17 cellular contexts compared by ENCODE assay signal in genomic region chr7:23449941-23450340, GRCh38.
"Had no signal": no experiment of that assay in that cellular context is flagged by ENCODE, and none has a peak within 500 bp of the region (broad histone marks: within the 10 kb centered on the region; RNA-seq: fewer than 3 reads in every experiment).

No MANE protein-coding gene starts in this region.

- ATAC-seq: left lung; mucosa of descending colon; naive thymus-derived CD4-positive, alpha-beta T cell had no signal

- H3K27ac ChIP-seq: brain microvascular endothelial cell, esophagus muscularis mucosa, left lung, parathyroid adenoma had no signal

- H3K79me2 ChIP-seq: parathyroid adenoma had no signal

- H3K4me1 Mint-ChIP-seq: activated CD4-positive, alpha-beta T cell treated with anti-CD3 and anti-CD28 coated beads, Interleukin-2, amount 10 ng/mL, durations not matched to agents 7 days and 5 days; central memory CD8-positive, alpha-beta T cell; naive thymus-derived CD4-positive, alpha-beta T cell had no signal

- H3K36me3 ChIP-seq: brain microvascular endothelial cell, esophagus muscularis mucosa, left lung had no signal

- H3K27me3 ChIP-seq: brain microvascular endothelial cell had no signal

- H3K9me3 Mint-ChIP-seq: activated CD4-positive, alpha-beta T cell treated with anti-CD3 and anti-CD28 coated beads, Interleukin-2, amount 10 ng/mL, durations not matched to agents 7 days and 5 days; activated naive CD8-positive, alpha-beta T cell treated with anti-CD3 and anti-CD28 coated beads for 36 hours; activated T-helper 1 cell treated with anti-CD3 and anti-CD28 coated beads, Interleukin-12 subunit alpha, Interleukin-12 subunit beta, Interleukin-2, Interleukin-4 antibody, amounts not matched to agents 30 ng/mL and 10 ng/mL and 1 ng/mL, durations not matched to agents 14 hours and 24 hours and 36 hours; central memory CD8-positive, alpha-beta T cell; naive thymus-derived CD4-positive, alpha-beta T cell had no signal

- H3K4me1 ChIP-seq: esophagus muscularis mucosa, left lung, parathyroid adenoma had no signal

- H3K36me3 Mint-ChIP-seq: activated naive CD8-positive, alpha-beta T cell treated with anti-CD3 and anti-CD28 coated beads for 36 hours; naive thymus-derived CD4-positive, alpha-beta T cell had no signal

- H3K9me3 ChIP-seq: esophagus muscularis mucosa, left lung, mucosa of descending colon had no signal

- DNase-seq: activated CD4-positive, alpha-beta T cell treated with anti-CD3 and anti-CD28 coated beads, Interleukin-2, amount 10 ng/mL, durations not matched to agents 7 days and 5 days; activated CD4-positive, CD25-positive, alpha-beta regulatory T cell; activated CD8-positive, alpha-beta memory T cell treated with anti-CD3 and anti-CD28 coated beads for 24 hours; activated naive CD8-positive, alpha-beta T cell treated with anti-CD3 and anti-CD28 coated beads for 36 hours; brain microvascular endothelial cell; cortex of kidney; effector CD4-positive, alpha-beta T cell; hippocampal formation; kidney; left lung; mucosa of descending colon; naive thymus-derived CD4-positive, alpha-beta T cell; stimulated activated CD4-positive, alpha-beta T cell treated with anti-CD3 and anti-CD28 coated beads, Interleukin-1b, Interleukin-23, amount 100 ng/mL, for 48 hours had no signal

- H3K4me3 ChIP-seq: esophagus muscularis mucosa, left lung, mucosa of descending colon had no signal

- H3K9ac ChIP-seq: parathyroid adenoma had no signal

- H3K4me3 Mint-ChIP-seq: activated CD4-positive, alpha-beta T cell treated with anti-CD3 and anti-CD28 coated beads, Interleukin-2, amount 10 ng/mL, durations not matched to agents 7 days and 5 days; activated naive CD8-positive, alpha-beta T cell treated with anti-CD3 and anti-CD28 coated beads for 36 hours; activated T-helper 1 cell treated with anti-CD3 and anti-CD28 coated beads, Interleukin-12 subunit alpha, Interleukin-12 subunit beta, Interleukin-2, Interleukin-4 antibody, amounts not matched to agents 30 ng/mL and 10 ng/mL and 1 ng/mL, durations not matched to agents 14 hours and 24 hours and 36 hours; central memory CD8-positive, alpha-beta T cell; naive thymus-derived CD4-positive, alpha-beta T cell had no signal

- H2AFZ ChIP-seq: parathyroid adenoma had no signal

- H3K27ac Mint-ChIP-seq: activated CD4-positive, alpha-beta T cell treated with anti-CD3 and anti-CD28 coated beads, Interleukin-2, amount 10 ng/mL, durations not matched to agents 7 days and 5 days; activated naive CD8-positive, alpha-beta T cell treated with anti-CD3 and anti-CD28 coated beads for 36 hours; activated T-helper 1 cell treated with anti-CD3 and anti-CD28 coated beads, Interleukin-12 subunit alpha, Interleukin-12 subunit beta, Interleukin-2, Interleukin-4 antibody, amounts not matched to agents 30 ng/mL and 10 ng/mL and 1 ng/mL, durations not matched to agents 14 hours and 24 hours and 36 hours; naive thymus-derived CD4-positive, alpha-beta T cell had no signal
